Comparison of ENCODE assay signal across 11 cellular contexts in genomic region chr2:159209341-159210306, GRCh38.
DNase-seq lines count a peak whose midpoint lies in the region; ATAC-seq and TF ChIP-seq lines count a peak whose summit lies in the region.
"Had no signal": no experiment of that assay in that cellular context is flagged by ENCODE, and none has a peak within 500 bp of the region (broad histone marks: within the 10 kb centered on the region; RNA-seq: fewer than 3 reads in every experiment).

No MANE protein-coding gene starts in this region.

- H3K27me3 Mint-ChIP-seq in IgD-negative memory B cell, result peaks cover 3% of the 10 kb centered on the region
- H3K27me3 Mint-ChIP-seq in effector memory CD8-positive, alpha-beta T cell, result no peaks in the 10 kb centered on the region

- no peaks in the 10 kb centered on the region for H3K79me2 ChIP-seq in hepatocyte

- peak overlapping the region in 2 of 3 donors; percentile 19 to 82 for H3K27ac Mint-ChIP-seq in IgD-negative memory B cell
- peak overlapping the region; percentile 91 to 92 for H3K27ac Mint-ChIP-seq in effector memory CD8-positive, alpha-beta T cell

- H3K4me3 ChIP-seq in hepatocyte, result no peak overlapping the region

- no peak overlapping the region for H3K4me2 ChIP-seq in hepatocyte

- TF ChIP-seq CTCF in hepatocyte (IDR thresholded peaks at IDR 0.05; ENCODE audit: poor library complexity), result no peak

- H3K4me1 ChIP-seq in hepatocyte (ENCODE audit: insufficient read depth), result peaks cover 5% of the 10 kb centered on the region

- H3K27me3 ChIP-seq in hepatocyte, result no peaks in the 10 kb centered on the region

- no peak overlapping the region for H2AFZ ChIP-seq in hepatocyte

- no peaks in the 10 kb centered on the region for H3K9me3 Mint-ChIP-seq in IgD-negative memory B cell
- H3K9me3 Mint-ChIP-seq in effector memory CD8-positive, alpha-beta T cell, result no peaks in the 10 kb centered on the region

- H3K36me3 Mint-ChIP-seq in IgD-negative memory B cell, result no peaks in the 10 kb centered on the region
- no peaks in the 10 kb centered on the region for H3K36me3 Mint-ChIP-seq in effector memory CD8-positive, alpha-beta T cell (ENCODE audit: insufficient read depth)

- in situ Hi-C loops in G401 (cut with HindIII; ENCODE audit: low sequenced_read_pairs), result no loop called here

- no peaks in the 10 kb centered on the region for H3K36me3 ChIP-seq in hepatocyte (replicated peaks; ENCODE audit: insufficient read depth, low read depth)

- H3K9me2 ChIP-seq in hepatocyte (replicated peaks; ENCODE audit: insufficient read depth), result no peaks in the 10 kb centered on the region

- peak; percentile 100 for ATAC-seq in effector memory CD8-positive, alpha-beta T cell (replicated peaks)

- DNase-seq in stimulated activated naive CD4-positive, alpha-beta T cell (lab: John Stamatoyannopoulos, UW), result peak in 5 of 6 experiments; percentile 3 to 68 (median 34)
- DNase-seq in stimulated activated naive CD4-positive, alpha-beta T cell treated with Interleukin-2 at 50 U/mL for 16 hours (lab: John Stamatoyannopoulos, UW), result no peak
- peak; percentile 46 to 52 (median 47) for DNase-seq in effector memory CD8-positive, alpha-beta T cell
- DNase-seq in cerebellum (ENCODE audit: low spot score), result no peak
- DNase-seq in DMS 273 treated with DMSO at 0.1 percent for 48 hours (lab: John Stamatoyannopoulos, UW), result no peak
- no peak for DNase-seq in G401 (ENCODE audit: low spot score)
- no peak for DNase-seq in hepatocyte (ENCODE audit: low spot score)
- DNase-seq: COR-L47, left cardiac atrium, SIG-M5 had no signal

- WGBS in hepatocyte (ENCODE audit: low lambda C conversion rate, missing lambda C conversion rate), result 90% methylated on average over 15 of the region's 15 CpGs

- H3K4me1 Mint-ChIP-seq in IgD-negative memory B cell, result peaks cover 8 to 27% (median 16%) of the 10 kb centered on the region in 3 donors
- H3K4me1 Mint-ChIP-seq in effector memory CD8-positive, alpha-beta T cell (ENCODE audit: low read depth in 2 of 2), result peaks cover 22% of the 10 kb centered on the region in 2 donors

- H3K9me3 ChIP-seq in hepatocyte (ENCODE audit: low read depth), result no peaks in the 10 kb centered on the region

- no peaks in the 10 kb centered on the region for H4K20me1 ChIP-seq in hepatocyte (ENCODE audit: insufficient read depth, poor library complexity, severe bottlenecking)

- peak overlapping the region in 2 of 4 donors; percentile 71 to 86 for H3K4me3 Mint-ChIP-seq in IgD-negative memory B cell
- H3K4me3 Mint-ChIP-seq in effector memory CD8-positive, alpha-beta T cell, result peak overlapping the region; percentile 78 to 79

- no peak overlapping the region for H3K27ac ChIP-seq in hepatocyte

Comparison
In these comparisons a context has a peak if more than half of its experiments do, and no peak if none do; other contexts are left out.
1. DNase-seq: peak in stimulated activated naive CD4-positive, alpha-beta T cell (5 of 6) and effector memory CD8-positive, alpha-beta T cell (3 of 3); none in stimulated activated naive CD4-positive, alpha-beta T cell treated with Interleukin-2 at 50 U/mL for 16 hours (single experiment), cerebellum (single experiment), DMS 273 treated with DMSO at 0.1 percent for 48 hours (single experiment), G401 (single experiment) and hepatocyte (single experiment).